ENCODE assay signal across 27 cellular contexts in genomic region chr9:76902395-76902794, GRCh38.
DNase-seq lines count a peak whose midpoint lies in the region; ATAC-seq and TF ChIP-seq lines count a peak whose summit lies in the region.
"Had no signal": no experiment of that assay in that cellular context is flagged by ENCODE, and none has a peak within 500 bp of the region (broad histone marks: within the 10 kb centered on the region; RNA-seq: fewer than 3 reads in every experiment).

No MANE protein-coding gene starts in this region.

- no peaks in the 10 kb centered on the region for H3K27me3 ChIP-seq in adipocyte (replicated peaks; ENCODE audit: control insufficient read depth, insufficient read depth, low read length)
- H3K27me3 ChIP-seq in muscle layer of colon (ENCODE audit: control insufficient read depth in 1 of 2, insufficient read depth in 2 of 2, low read length in 2 of 2): no peaks in the 10 kb centered on the region
- H3K27me3 ChIP-seq: BLaER1 treated with 17β-estradiol and CSF1 and Interleukin-3, amounts not matched to agents 10 nM and 100 nM had no signal

- H3K36me3 Mint-ChIP-seq in stimulated activated effector memory CD8-positive, alpha-beta T cell treated with anti-CD3 and anti-CD28 coated beads, Interleukin-12 subunit alpha, Interleukin-12 subunit beta, amount 100 ng/mL, for 72 hours: no peaks in the 10 kb centered on the region
- H3K36me3 Mint-ChIP-seq: activated naive CD8-positive, alpha-beta T cell treated with anti-CD3 and anti-CD28 coated beads, Interleukin-2, amount 10 ng/mL, durations not matched to agents 7 days and 5 days; mesothelial cell of epicardium; natural killer cell; T-cell had no signal

- H3K4me1 ChIP-seq in adipocyte (ENCODE audit: control insufficient read depth, insufficient read depth, low read length) (peaks cover 25% of the 10 kb centered on the region), muscle layer of colon (ENCODE audit: insufficient read depth, low read length) (peaks cover 44% of the 10 kb centered on the region)

- H3K4me3 ChIP-seq in LNCaP clone FGC (ENCODE audit: low read depth, low read length) (peak overlapping the region; percentile 34), adipocyte (ENCODE audit: low read length) (peak overlapping the region; percentile 31), muscle layer of colon (ENCODE audit: low read depth in 1 of 2, low read length in 2 of 2) (peak overlapping the region in 1 of 2 donors; percentile 49)
- H3K4me3 ChIP-seq: BLaER1 treated with 17β-estradiol and CSF1 and Interleukin-3, amounts not matched to agents 10 nM and 100 nM; K562; SJSA1 had no signal

- no peak for ATAC-seq in stimulated activated effector memory CD8-positive, alpha-beta T cell treated with anti-CD3 and anti-CD28 coated beads, Interleukin-12 subunit alpha, Interleukin-12 subunit beta, amount 100 ng/mL, for 72 hours
- ATAC-seq: activated CD8-positive, alpha-beta T cell treated with anti-CD3 and anti-CD28 coated beads for 36 hours; HCT116; K562; natural killer cell; T-cell had no signal

- no peak overlapping the region for H3K4me3 Mint-ChIP-seq in stimulated activated effector memory CD8-positive, alpha-beta T cell treated with anti-CD3 and anti-CD28 coated beads, Interleukin-12 subunit alpha, Interleukin-12 subunit beta, amount 100 ng/mL, for 72 hours
- H3K4me3 Mint-ChIP-seq: activated CD8-positive, alpha-beta T cell treated with anti-CD3 and anti-CD28 coated beads for 36 hours; activated naive CD8-positive, alpha-beta T cell treated with anti-CD3 and anti-CD28 coated beads, Interleukin-2, amount 10 ng/mL, durations not matched to agents 7 days and 5 days; mesothelial cell of epicardium; natural killer cell; T-cell had no signal

- H3K9me3 ChIP-seq in adipocyte (ENCODE audit: control insufficient read depth, low read length) (no peaks in the 10 kb centered on the region), muscle layer of colon (ENCODE audit: low read length) (no peaks in the 10 kb centered on the region)
- H3K9me3 ChIP-seq: SJSA1 had no signal

- H3K27ac Mint-ChIP-seq in stimulated activated effector memory CD8-positive, alpha-beta T cell treated with anti-CD3 and anti-CD28 coated beads, Interleukin-12 subunit alpha, Interleukin-12 subunit beta, amount 100 ng/mL, for 72 hours: no peak overlapping the region
- H3K27ac Mint-ChIP-seq: activated CD8-positive, alpha-beta T cell treated with anti-CD3 and anti-CD28 coated beads for 36 hours; activated naive CD8-positive, alpha-beta T cell treated with anti-CD3 and anti-CD28 coated beads, Interleukin-2, amount 10 ng/mL, durations not matched to agents 7 days and 5 days; mesothelial cell of epicardium; natural killer cell; T-cell had no signal

- no peak for TF ChIP-seq CTCF in LNCaP clone FGC (IDR thresholded peaks at IDR 0.05; ENCODE audit: control insufficient read depth, extremely low read depth, insufficient read depth)

- DNase-seq in LNCaP clone FGC (ENCODE audit: low read depth): peak; percentile 87
- DNase-seq in adipocyte (ENCODE audit: low read depth): no peak
- DNase-seq in superior temporal gyrus (ENCODE audit: extremely low spot score): peak; percentile 22
- DNase-seq in hypothalamus (lab: John Stamatoyannopoulos, UW): no peak
- DNase-seq in activated naive CD4-positive, alpha-beta T cell treated with Interleukin-2 at 50 U/mL for 16 hours: no peak
- DNase-seq in GM19238 (ENCODE audit: insufficient read length, low spot score): no peak
- DNase-seq in stimulated activated effector memory CD8-positive, alpha-beta T cell treated with anti-CD3 and anti-CD28 coated beads, Interleukin-12 subunit alpha, Interleukin-12 subunit beta, amount 100 ng/mL, for 72 hours (ENCODE audit: low spot score in 2 of 2): no peak
- DNase-seq: activated CD4-positive, CD25-positive, alpha-beta regulatory T cell treated with anti-CD3 and anti-CD28 coated beads, Interleukin-2, amount 50 U/mL, for 72 hours; activated CD8-positive, alpha-beta T cell treated with anti-CD3 and anti-CD28 coated beads for 36 hours; activated naive CD8-positive, alpha-beta T cell treated with anti-CD3 and anti-CD28 coated beads, Interleukin-2, amount 10 ng/mL, durations not matched to agents 7 days and 5 days; activated T-cell treated with anti-CD3 and anti-CD28 coated beads for 4 hours; COR-L47; DMS79 treated with DMSO at 0.1 percent for 48 hours; GF-D8; glutamatergic neuron; natural killer cell; NCI-H2171; small intestine; stimulated activated CD4-positive, alpha-beta T cell treated with anti-CD3 and anti-CD28 coated beads, Interleukin-1b, Interleukin-23, amount 100 ng/mL, for 48 hours; stimulated activated CD8-positive, alpha-beta memory T cell treated with anti-CD3 and anti-CD28 coated beads, Interleukin-4, amount 100 ng/mL, for 48 hours; T-cell had no signal

- peaks cover 15% of the 10 kb centered on the region for H3K36me3 ChIP-seq in adipocyte (ENCODE audit: control insufficient read depth, insufficient read depth, low read length, severe bottlenecking)
- peaks cover 12% of the 10 kb centered on the region for H3K36me3 ChIP-seq in muscle layer of colon (ENCODE audit: insufficient read depth, low read length)
- H3K36me3 ChIP-seq: BLaER1 treated with 17β-estradiol and CSF1 and Interleukin-3, amounts not matched to agents 10 nM and 100 nM; SJSA1 had no signal

- H3K27ac ChIP-seq in muscle layer of colon (ENCODE audit: low read depth, low read length): peak overlapping the region; percentile 71
- H3K27ac ChIP-seq: BLaER1 treated with 17β-estradiol and CSF1 and Interleukin-3, amounts not matched to agents 10 nM and 100 nM; SJSA1 had no signal

- H3K4me1 Mint-ChIP-seq in stimulated activated effector memory CD8-positive, alpha-beta T cell treated with anti-CD3 and anti-CD28 coated beads, Interleukin-12 subunit alpha, Interleukin-12 subunit beta, amount 100 ng/mL, for 72 hours: peaks cover 4% of the 10 kb centered on the region
- H3K4me1 Mint-ChIP-seq: activated naive CD8-positive, alpha-beta T cell treated with anti-CD3 and anti-CD28 coated beads, Interleukin-2, amount 10 ng/mL, durations not matched to agents 7 days and 5 days; natural killer cell had no signal

- H3K9me3 Mint-ChIP-seq in stimulated activated effector memory CD8-positive, alpha-beta T cell treated with anti-CD3 and anti-CD28 coated beads, Interleukin-12 subunit alpha, Interleukin-12 subunit beta, amount 100 ng/mL, for 72 hours: peaks cover 2% of the 10 kb centered on the region
- H3K9me3 Mint-ChIP-seq: activated CD8-positive, alpha-beta T cell treated with anti-CD3 and anti-CD28 coated beads for 36 hours; activated naive CD8-positive, alpha-beta T cell treated with anti-CD3 and anti-CD28 coated beads, Interleukin-2, amount 10 ng/mL, durations not matched to agents 7 days and 5 days; mesothelial cell of epicardium; natural killer cell; T-cell had no signal

- H3K9ac ChIP-seq in adipocyte (ENCODE audit: low read length) (no peak overlapping the region), muscle layer of colon (ENCODE audit: low read length) (peak overlapping the region; percentile 59)
- H3K9ac ChIP-seq: BLaER1 treated with 17β-estradiol and CSF1 and Interleukin-3, amounts not matched to agents 10 nM and 100 nM had no signal

Comparison
In these comparisons a context has a peak if more than half of its experiments do, and no peak if none do; other contexts are left out.
1. DNase-seq: peak in LNCaP clone FGC (single experiment) and superior temporal gyrus (single experiment); none in adipocyte (single experiment), hypothalamus (0 of 51), activated naive CD4-positive, alpha-beta T cell treated with Interleukin-2 at 50 U/mL for 16 hours (single experiment), GM19238 (single experiment) and stimulated activated effector memory CD8-positive, alpha-beta T cell treated with anti-CD3 and anti-CD28 coated beads, Interleukin-12 subunit alpha, Interleukin-12 subunit beta, amount 100 ng/mL, for 72 hours (0 of 2).